ENCODE assay signal across 1 cellular context in the genomic region with DNA sequence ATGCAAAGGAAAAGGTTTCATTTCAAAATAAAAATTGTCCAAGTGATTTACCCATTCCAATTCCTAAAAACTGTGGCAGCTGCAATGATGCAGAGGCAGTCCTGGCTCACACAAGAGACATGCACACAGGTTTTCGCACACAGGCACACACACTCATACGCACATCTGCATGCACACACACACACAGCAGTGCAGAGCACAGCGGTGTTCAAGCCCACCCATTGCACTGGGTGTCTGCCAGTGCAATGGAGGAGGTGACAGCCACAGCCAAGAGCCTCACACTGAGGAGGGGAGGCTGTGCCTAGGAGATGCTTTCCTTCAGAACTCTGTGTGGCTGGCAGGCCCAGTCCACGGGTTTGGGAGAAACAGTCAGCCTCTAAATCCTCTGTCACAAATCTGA.
TF ChIP-seq lines count a peak whose summit lies in the region.

No MANE protein-coding gene starts in this region.

TF ChIP-seq in H1, 55 proteins besides CTCF, POLR2A, EP300 and RAD21 (continued from another document):
- TF ChIP-seq, protein P1, sequence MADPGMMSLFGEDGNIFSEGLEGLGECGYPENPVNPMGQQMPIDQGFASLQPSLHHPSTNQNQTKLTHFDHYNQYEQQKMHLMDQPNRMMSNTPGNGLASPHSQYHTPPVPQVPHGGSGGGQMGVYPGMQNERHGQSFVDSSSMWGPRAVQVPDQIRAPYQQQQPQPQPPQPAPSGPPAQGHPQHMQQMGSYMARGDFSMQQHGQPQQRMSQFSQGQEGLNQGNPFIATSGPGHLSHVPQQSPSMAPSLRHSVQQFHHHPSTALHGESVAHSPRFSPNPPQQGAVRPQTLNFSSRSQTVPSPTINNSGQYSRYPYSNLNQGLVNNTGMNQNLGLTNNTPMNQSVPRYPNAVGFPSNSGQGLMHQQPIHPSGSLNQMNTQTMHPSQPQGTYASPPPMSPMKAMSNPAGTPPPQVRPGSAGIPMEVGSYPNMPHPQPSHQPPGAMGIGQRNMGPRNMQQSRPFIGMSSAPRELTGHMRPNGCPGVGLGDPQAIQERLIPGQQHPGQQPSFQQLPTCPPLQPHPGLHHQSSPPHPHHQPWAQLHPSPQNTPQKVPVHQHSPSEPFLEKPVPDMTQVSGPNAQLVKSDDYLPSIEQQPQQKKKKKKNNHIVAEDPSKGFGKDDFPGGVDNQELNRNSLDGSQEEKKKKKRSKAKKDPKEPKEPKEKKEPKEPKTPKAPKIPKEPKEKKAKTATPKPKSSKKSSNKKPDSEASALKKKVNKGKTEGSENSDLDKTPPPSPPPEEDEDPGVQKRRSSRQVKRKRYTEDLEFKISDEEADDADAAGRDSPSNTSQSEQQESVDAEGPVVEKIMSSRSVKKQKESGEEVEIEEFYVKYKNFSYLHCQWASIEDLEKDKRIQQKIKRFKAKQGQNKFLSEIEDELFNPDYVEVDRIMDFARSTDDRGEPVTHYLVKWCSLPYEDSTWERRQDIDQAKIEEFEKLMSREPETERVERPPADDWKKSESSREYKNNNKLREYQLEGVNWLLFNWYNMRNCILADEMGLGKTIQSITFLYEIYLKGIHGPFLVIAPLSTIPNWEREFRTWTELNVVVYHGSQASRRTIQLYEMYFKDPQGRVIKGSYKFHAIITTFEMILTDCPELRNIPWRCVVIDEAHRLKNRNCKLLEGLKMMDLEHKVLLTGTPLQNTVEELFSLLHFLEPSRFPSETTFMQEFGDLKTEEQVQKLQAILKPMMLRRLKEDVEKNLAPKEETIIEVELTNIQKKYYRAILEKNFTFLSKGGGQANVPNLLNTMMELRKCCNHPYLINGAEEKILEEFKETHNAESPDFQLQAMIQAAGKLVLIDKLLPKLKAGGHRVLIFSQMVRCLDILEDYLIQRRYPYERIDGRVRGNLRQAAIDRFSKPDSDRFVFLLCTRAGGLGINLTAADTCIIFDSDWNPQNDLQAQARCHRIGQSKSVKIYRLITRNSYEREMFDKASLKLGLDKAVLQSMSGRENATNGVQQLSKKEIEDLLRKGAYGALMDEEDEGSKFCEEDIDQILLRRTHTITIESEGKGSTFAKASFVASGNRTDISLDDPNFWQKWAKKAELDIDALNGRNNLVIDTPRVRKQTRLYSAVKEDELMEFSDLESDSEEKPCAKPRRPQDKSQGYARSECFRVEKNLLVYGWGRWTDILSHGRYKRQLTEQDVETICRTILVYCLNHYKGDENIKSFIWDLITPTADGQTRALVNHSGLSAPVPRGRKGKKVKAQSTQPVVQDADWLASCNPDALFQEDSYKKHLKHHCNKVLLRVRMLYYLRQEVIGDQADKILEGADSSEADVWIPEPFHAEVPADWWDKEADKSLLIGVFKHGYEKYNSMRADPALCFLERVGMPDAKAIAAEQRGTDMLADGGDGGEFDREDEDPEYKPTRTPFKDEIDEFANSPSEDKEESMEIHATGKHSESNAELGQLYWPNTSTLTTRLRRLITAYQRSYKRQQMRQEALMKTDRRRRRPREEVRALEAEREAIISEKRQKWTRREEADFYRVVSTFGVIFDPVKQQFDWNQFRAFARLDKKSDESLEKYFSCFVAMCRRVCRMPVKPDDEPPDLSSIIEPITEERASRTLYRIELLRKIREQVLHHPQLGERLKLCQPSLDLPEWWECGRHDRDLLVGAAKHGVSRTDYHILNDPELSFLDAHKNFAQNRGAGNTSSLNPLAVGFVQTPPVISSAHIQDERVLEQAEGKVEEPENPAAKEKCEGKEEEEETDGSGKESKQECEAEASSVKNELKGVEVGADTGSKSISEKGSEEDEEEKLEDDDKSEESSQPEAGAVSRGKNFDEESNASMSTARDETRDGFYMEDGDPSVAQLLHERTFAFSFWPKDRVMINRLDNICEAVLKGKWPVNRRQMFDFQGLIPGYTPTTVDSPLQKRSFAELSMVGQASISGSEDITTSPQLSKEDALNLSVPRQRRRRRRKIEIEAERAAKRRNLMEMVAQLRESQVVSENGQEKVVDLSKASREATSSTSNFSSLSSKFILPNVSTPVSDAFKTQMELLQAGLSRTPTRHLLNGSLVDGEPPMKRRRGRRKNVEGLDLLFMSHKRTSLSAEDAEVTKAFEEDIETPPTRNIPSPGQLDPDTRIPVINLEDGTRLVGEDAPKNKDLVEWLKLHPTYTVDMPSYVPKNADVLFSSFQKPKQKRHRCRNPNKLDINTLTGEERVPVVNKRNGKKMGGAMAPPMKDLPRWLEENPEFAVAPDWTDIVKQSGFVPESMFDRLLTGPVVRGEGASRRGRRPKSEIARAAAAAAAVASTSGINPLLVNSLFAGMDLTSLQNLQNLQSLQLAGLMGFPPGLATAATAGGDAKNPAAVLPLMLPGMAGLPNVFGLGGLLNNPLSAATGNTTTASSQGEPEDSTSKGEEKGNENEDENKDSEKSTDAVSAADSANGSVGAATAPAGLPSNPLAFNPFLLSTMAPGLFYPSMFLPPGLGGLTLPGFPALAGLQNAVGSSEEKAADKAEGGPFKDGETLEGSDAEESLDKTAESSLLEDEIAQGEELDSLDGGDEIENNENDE (IDR thresholded peaks at IDR 0.05; ENCODE audit: insufficient replicate concordance, low read length) = no peak
- TF ChIP-seq, protein P2, sequence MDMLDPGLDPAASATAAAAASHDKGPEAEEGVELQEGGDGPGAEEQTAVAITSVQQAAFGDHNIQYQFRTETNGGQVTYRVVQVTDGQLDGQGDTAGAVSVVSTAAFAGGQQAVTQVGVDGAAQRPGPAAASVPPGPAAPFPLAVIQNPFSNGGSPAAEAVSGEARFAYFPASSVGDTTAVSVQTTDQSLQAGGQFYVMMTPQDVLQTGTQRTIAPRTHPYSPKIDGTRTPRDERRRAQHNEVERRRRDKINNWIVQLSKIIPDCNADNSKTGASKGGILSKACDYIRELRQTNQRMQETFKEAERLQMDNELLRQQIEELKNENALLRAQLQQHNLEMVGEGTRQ (IDR thresholded peaks at IDR 0.05; ENCODE audit: low read length) = no peak
- TF ChIP-seq RBBP5 (IDR thresholded peaks at IDR 0.05; ENCODE audit: borderline replicate concordance, low read depth, low read length) (no peak), CBX8 (IDR thresholded peaks at IDR 0.05; ENCODE audit: borderline replicate concordance, low read depth, low read length) (no peak), PHF8 (conservative IDR thresholded peaks at IDR 0.05; ENCODE audit: low read depth, low read length) (no peak), CREB1 (IDR thresholded peaks at IDR 0.05) (no peak), SP1 (IDR thresholded peaks at IDR 0.05; ENCODE audit: low read depth, low read length) (no peak), JUND (IDR thresholded peaks at IDR 0.05; ENCODE audit: low read length) (no peak), FOSL1 (IDR thresholded peaks at IDR 0.05; ENCODE audit: insufficient read depth, low read depth, low read length) (no peak), CEBPB (IDR thresholded peaks at IDR 0.05; ENCODE audit: low read depth, low read length) (no peak)
TF ChIP-seq in H1: peak in this region for 0.
